Comparison of ENCODE assay signal across 1 cellular context in genomic region chr1:112697781-112698201, GRCh38.
TF ChIP-seq lines count a peak whose summit lies in the region.

No MANE protein-coding gene starts in this region.

TF ChIP-seq in K562, 482 proteins besides CTCF, POLR2A, EP300 and RAD21:
- TF ChIP-seq RBFOX2 (IDR thresholded peaks at IDR 0.05; ENCODE audit: low read depth, low read length) (peak; percentile 36), MLLT1 (IDR thresholded peaks at IDR 0.05) (peak in 1 of 2 experiments; percentile 79; a peak in 2 of 4 replicates), POLR2G (IDR thresholded peaks at IDR 0.05; ENCODE audit: low read depth, low read length) (peak; percentile 66), SMARCC2 (IDR thresholded peaks at IDR 0.05; ENCODE audit: low read depth) (no peak), ZNF740 (CRISPR knock-in tag; IDR thresholded peaks at IDR 0.05) (0 out of 2 replicates have a peak, but pooled peaks have one; percentile 40), ZNF740 (tag; IDR thresholded peaks at IDR 0.05) (no peak), CHD1 (IDR thresholded peaks at IDR 0.05; ENCODE audit: low read length) (peak; percentile 16)
